Comparison of ENCODE assay signal across 1 cellular context in genomic region chr12:57191410-57191809, GRCh38.
TF ChIP-seq lines count a peak whose summit lies in the region.

No MANE protein-coding gene starts in this region.

TF ChIP-seq in HEK293, 187 proteins besides CTCF, POLR2A, EP300 and RAD21 (continued from another document):
- TF ChIP-seq ZNF311 (tag by site-specific recombination; IDR thresholded peaks at IDR 0.05; ENCODE audit: borderline replicate concordance) (0 out of 2 replicates have a peak, but pooled peaks have one; percentile 13), ZNF239 (tag by site-specific recombination; IDR thresholded peaks at IDR 0.05) (no peak), ZNF501 (tag by site-specific recombination; IDR thresholded peaks at IDR 0.05) (no peak), KLF1 (tag by site-specific recombination; IDR thresholded peaks at IDR 0.05) (no peak), PRDM2 (tag by site-specific recombination; IDR thresholded peaks at IDR 0.05; ENCODE audit: borderline replicate concordance) (0 out of 2 replicates have a peak, but pooled peaks have one; percentile 27), EGR2 (tag by site-specific recombination; IDR thresholded peaks at IDR 0.05; ENCODE audit: low read depth) (peak; percentile 96), ZFP37 (tag by site-specific recombination; IDR thresholded peaks at IDR 0.05) (no peak), ZEB2 (tag by site-specific recombination; IDR thresholded peaks at IDR 0.05) (no peak), ZNF18 (tag by site-specific recombination; IDR thresholded peaks at IDR 0.05) (peak; percentile 84), ZSCAN5A (tag by site-specific recombination; IDR thresholded peaks at IDR 0.05) (0 out of 2 replicates have a peak, but pooled peaks have one; percentile 20), ZNF404 (tag by site-specific recombination; IDR thresholded peaks at IDR 0.05) (no peak), ZNF76 (tag by site-specific recombination; IDR thresholded peaks at IDR 0.05; ENCODE audit: borderline replicate concordance, low read depth) (no peak), ZNF391 (tag by site-specific recombination; IDR thresholded peaks at IDR 0.05; ENCODE audit: borderline replicate concordance, low read depth) (no peak), ZNF211 (tag by site-specific recombination; IDR thresholded peaks at IDR 0.05; ENCODE audit: low read depth) (peak; percentile 85), ZNF362 (tag by site-specific recombination; IDR thresholded peaks at IDR 0.05) (no peak), ZBTB48 (tag by site-specific recombination; IDR thresholded peaks at IDR 0.05) (0 out of 2 replicates have a peak, but pooled peaks have one; percentile 16), ZNF585B (tag by site-specific recombination; IDR thresholded peaks at IDR 0.05) (no peak), ZNF280C (tag by site-specific recombination; IDR thresholded peaks at IDR 0.05) (no peak), HIC1 (tag by site-specific recombination; IDR thresholded peaks at IDR 0.05) (peak; percentile 75; the same call in 1 of the 2 replicates), REST (tag by site-specific recombination; IDR thresholded peaks at IDR 0.05) (no peak), ZNF768 (tag by site-specific recombination; IDR thresholded peaks at IDR 0.05) (no peak), ZNF473 (tag by site-specific recombination; IDR thresholded peaks at IDR 0.05) (0 out of 2 replicates have a peak, but pooled peaks have one; percentile 32), ZSCAN4 (tag by site-specific recombination; IDR thresholded peaks at IDR 0.05) (no peak; the same call in 1 of the 2 replicates), ZNF624 (tag by site-specific recombination; IDR thresholded peaks at IDR 0.05) (no peak), ZNF16 (tag by site-specific recombination; IDR thresholded peaks at IDR 0.05; ENCODE audit: low read depth) (no peak), ZBTB7A (tag by site-specific recombination; IDR thresholded peaks at IDR 0.05; ENCODE audit: low read depth) (peak; percentile 19; the same call in 1 of the 2 replicates), ZFHX2 (tag by site-specific recombination; conservative IDR thresholded peaks at IDR 0.05) (peak; percentile 95), BCL11A (tag by site-specific recombination; IDR thresholded peaks at IDR 0.05; ENCODE audit: low read depth) (no peak; the same call in 1 of the 2 replicates), ZNF701 (tag by site-specific recombination; IDR thresholded peaks at IDR 0.05) (no peak)
